ENCODE assay signal across 9 cellular contexts in genomic region chr1:7954683-7955082, GRCh38. TPM values are rescaled to one million over a fixed set of nuclear protein-coding genes. Genes with fewer than 3 reads are reported as not detected.
DNase-seq lines count a peak whose midpoint lies in the region; ATAC-seq, FAIRE-seq and TF ChIP-seq lines count a peak whose summit lies in the region.
"Had no signal": no experiment of that assay in that cellular context is flagged by ENCODE, and none has a peak within 500 bp of the region (broad histone marks: within the 10 kb centered on the region; RNA-seq: fewer than 3 reads in every experiment).

No MANE protein-coding gene starts in this region.

- H3K4me1 Mint-ChIP-seq in activated naive CD8-positive, alpha-beta T cell treated with anti-CD3 and anti-CD28 coated beads, Interleukin-2, amount 10 ng/mL, durations not matched to agents 7 days and 5 days, result peaks cover 30% of the 10 kb centered on the region
- H3K4me1 Mint-ChIP-seq in neural progenitor cell, result no peaks in the 10 kb centered on the region

- in situ Hi-C loops in HepG2 (cut with HindIII; ENCODE audit: extremely low pct_ligation_motif_present, low pct_unique_long_range_greater_than_20kb), result no loop called here

- H3K4me1 ChIP-seq in heart left ventricle (peaks cover 0 to 11% (median 4%) of the 10 kb centered on the region in 12 donors), HepG2 (ENCODE audit: insufficient read depth, low read length) (peaks cover 8% of the 10 kb centered on the region; the same call in 1 of the 2 replicates), urinary bladder (ENCODE audit: insufficient read depth) (no peaks in the 10 kb centered on the region), neural progenitor cell (no peaks in the 10 kb centered on the region)

- H3K27me3 ChIP-seq in heart left ventricle (no peaks in the 10 kb centered on the region), HepG2 (ENCODE audit: control insufficient read depth in 1 of 2, insufficient read depth in 2 of 2, low read length in 2 of 2) (peaks cover 0 to 7% of the 10 kb centered on the region in 2 experiments; a peak in 1 of 5 replicates), neural progenitor cell (no peaks in the 10 kb centered on the region)

- TF ChIP-seq CTCF in heart left ventricle (IDR thresholded peaks at IDR 0.05) (no peak), HepG2 (CRISPR knock-in tag; IDR thresholded peaks at IDR 0.05) (no peak), neural progenitor cell (IDR thresholded peaks at IDR 0.05) (no peak)

- WGBS in heart left ventricle, 4 donors, result 68 to 76% (median 72%) methylated on average over 7 of the region's 7 CpGs
- 58% methylated on average over 7 of the region's 7 CpGs for WGBS in HepG2 (ENCODE audit: low lambda C conversion rate)
- 69% methylated on average over 7 of the region's 7 CpGs for WGBS in urinary bladder

- H3K79me2 ChIP-seq in HepG2 (ENCODE audit: insufficient read depth, low read length), result no peaks in the 10 kb centered on the region
- no peaks in the 10 kb centered on the region for H3K79me2 ChIP-seq in neural progenitor cell (ENCODE audit: low read depth)

- H3K27ac Mint-ChIP-seq in activated naive CD8-positive, alpha-beta T cell treated with anti-CD3 and anti-CD28 coated beads, Interleukin-2, amount 10 ng/mL, durations not matched to agents 7 days and 5 days, result peak overlapping the region; percentile 98
- H3K27ac Mint-ChIP-seq in neural progenitor cell, result no peak overlapping the region

- BruUV-seq in HepG2 (replicated peaks; lab: Mats Ljungman, UMichigan), result TSS peak; percentile 96

- peak overlapping the region; percentile 27 to 87 (median 66) for H3K4me3 ChIP-seq in heart left ventricle
- H3K4me3 ChIP-seq in HepG2 (replicated peaks in 1 of 3; ENCODE audit: insufficient read depth in 1 of 3, low read depth in 2 of 3, low read length in 3 of 3), result peak overlapping the region; percentile 65 to 75 (median 73)
- peak overlapping the region; percentile 51 for H3K4me3 ChIP-seq in urinary bladder (ENCODE audit: low read depth, low read length)
- no peak overlapping the region for H3K4me3 ChIP-seq in neural progenitor cell

- TF ChIP-seq POLR2A in heart left ventricle (IDR thresholded peaks at IDR 0.05), result no peak
- TF ChIP-seq POLR2A in HepG2 (IDR thresholded peaks at IDR 0.05; ENCODE audit: insufficient read depth in 1 of 2, low read depth in 2 of 2, low read length in 2 of 2), result no peak

- ATAC-seq in heart left ventricle (no peak), Right ventricle myocardium inferior (no peak), HepG2 (no peak), GM21786 (IDR thresholded peaks at IDR 0.05; ENCODE audit: unreplicated experiment) (no peak)
- ATAC-seq in activated naive CD8-positive, alpha-beta T cell treated with anti-CD3 and anti-CD28 coated beads, Interleukin-2, amount 10 ng/mL, durations not matched to agents 7 days and 5 days (ENCODE audit: low read depth), result no peak

- FAIRE-seq in HepG2 (lab: Jason Lieb, UNC), result no peak

- DNase-seq in heart left ventricle (no peak), Right ventricle myocardium inferior (ENCODE audit: missing footprints) (no peak), HepG2 (ENCODE audit: low spot score) (no peak), cortex of kidney (lab: John Stamatoyannopoulos, UW) (no peak), neural progenitor cell (ENCODE audit: low spot score) (no peak)
- no peak for DNase-seq in activated naive CD8-positive, alpha-beta T cell treated with anti-CD3 and anti-CD28 coated beads, Interleukin-2, amount 10 ng/mL, durations not matched to agents 7 days and 5 days

- no peaks in the 10 kb centered on the region for H3K36me3 Mint-ChIP-seq in activated naive CD8-positive, alpha-beta T cell treated with anti-CD3 and anti-CD28 coated beads, Interleukin-2, amount 10 ng/mL, durations not matched to agents 7 days and 5 days
- peaks cover 2% of the 10 kb centered on the region for H3K36me3 Mint-ChIP-seq in neural progenitor cell

- H3K9me3 ChIP-seq in heart left ventricle (no peaks in the 10 kb centered on the region), HepG2 (ENCODE audit: low read length) (no peaks in the 10 kb centered on the region), neural progenitor cell (ENCODE audit: low read depth) (no peaks in the 10 kb centered on the region)

- TF ChIP-seq EP300 in HepG2 (IDR thresholded peaks at IDR 0.05; ENCODE audit: low read depth in 2 of 2, low read length in 2 of 2) (no peak), HepG2 (CRISPR knock-in tag; IDR thresholded peaks at IDR 0.05; ENCODE audit: borderline replicate concordance) (no peak)

- no peaks in the 10 kb centered on the region for H3K27me3 Mint-ChIP-seq in activated naive CD8-positive, alpha-beta T cell treated with anti-CD3 and anti-CD28 coated beads, Interleukin-2, amount 10 ng/mL, durations not matched to agents 7 days and 5 days
- peaks cover 7% of the 10 kb centered on the region for H3K27me3 Mint-ChIP-seq in neural progenitor cell (ENCODE audit: insufficient read depth, low read depth)

- no peak overlapping the region for H2AFZ ChIP-seq in HepG2 (ENCODE audit: low read length)
- H2AFZ ChIP-seq in neural progenitor cell (replicated peaks), result no peak overlapping the region

- H3K4me3 Mint-ChIP-seq in activated naive CD8-positive, alpha-beta T cell treated with anti-CD3 and anti-CD28 coated beads, Interleukin-2, amount 10 ng/mL, durations not matched to agents 7 days and 5 days, result peak overlapping the region; percentile 92
- H3K4me3 Mint-ChIP-seq in neural progenitor cell, result no peak overlapping the region

- no peak for TF ChIP-seq RAD21 in HepG2 (CRISPR knock-in tag; IDR thresholded peaks at IDR 0.05)

- H3K9me3 Mint-ChIP-seq in activated naive CD8-positive, alpha-beta T cell treated with anti-CD3 and anti-CD28 coated beads, Interleukin-2, amount 10 ng/mL, durations not matched to agents 7 days and 5 days, result no peaks in the 10 kb centered on the region
- peaks cover 7% of the 10 kb centered on the region for H3K9me3 Mint-ChIP-seq in neural progenitor cell

- no peaks in the 10 kb centered on the region for H3K36me3 ChIP-seq in heart left ventricle
- no peaks in the 10 kb centered on the region for H3K36me3 ChIP-seq in HepG2 (replicated peaks in 1 of 2; ENCODE audit: control insufficient read depth in 1 of 2, insufficient read depth in 2 of 2, low read length in 2 of 2)
- H3K36me3 ChIP-seq in urinary bladder (ENCODE audit: insufficient read depth), result no peaks in the 10 kb centered on the region
- H3K36me3 ChIP-seq in neural progenitor cell, result no peaks in the 10 kb centered on the region

- peak overlapping the region; percentile 73 for H3K4me2 ChIP-seq in HepG2 (ENCODE audit: low read depth, low read length)
- no peak overlapping the region for H3K4me2 ChIP-seq in neural progenitor cell

- H4K20me1 ChIP-seq in HepG2 (ENCODE audit: insufficient read depth, low read length) (no peaks in the 10 kb centered on the region), neural progenitor cell (ENCODE audit: low read depth) (no peaks in the 10 kb centered on the region)

- peak overlapping the region; percentile 79 for H3K9ac ChIP-seq in HepG2 (ENCODE audit: insufficient read depth, low read depth, low read length)
- no peak overlapping the region for H3K9ac ChIP-seq in neural progenitor cell

- H3K27ac ChIP-seq in heart left ventricle (peak overlapping the region; percentile 81 to 96 (median 92)), HepG2 (ENCODE audit: extremely low read length, insufficient read depth, low read length) (peak overlapping the region; percentile 71), urinary bladder (ENCODE audit: low read depth) (no peak overlapping the region), neural progenitor cell (no peak overlapping the region)

- no peaks in the 10 kb centered on the region for H3F3A ChIP-seq in neural progenitor cell (ENCODE audit: low read depth)

- POLR2A ChIA-PET in activated naive CD8-positive, alpha-beta T cell treated with anti-CD3 and anti-CD28 coated beads, Interleukin-2, amount 10 ng/mL, durations not matched to agents 7 days and 5 days (lab: Charles Lee), result no interaction called here
- POLR2A ChIA-PET in HepG2 (lab: Yijun Ruan, JAX), result no interaction called here

- intact Hi-C loops in heart left ventricle (cut with DNase I), result no loop called here
- intact Hi-C loops in Right ventricle myocardium inferior (cut with DNase I), result no loop called here
- intact Hi-C loops in HepG2 (cut with micrococcal nuclease; ENCODE audit: unreplicated experiment), result no loop called here

- CTCF ChIA-PET in HepG2 (lab: Yijun Ruan, JAX; ENCODE audit: low intra/inter-chr PET ratio, low total read pairs), result no interaction called here

RNA-seq across cellular contexts. Expression of gene PARK7, which starts 6.8 kb away (rescaled TPM):
- total RNA-seq in heart left ventricle, result 100 to 1,000 TPM; 275 to 406 (median 345) TPM
- polyA plus RNA-seq in heart left ventricle, result 100 to 1,000 TPM; 342 to 550 TPM
- 372 TPM for total RNA-seq in Right ventricle myocardium inferior
- total RNA-seq in activated naive CD8-positive, alpha-beta T cell treated with anti-CD3 and anti-CD28 coated beads, Interleukin-2, amount 10 ng/mL, durations not matched to agents 7 days and 5 days, result 100 to 1,000 TPM; 209 to 230 TPM
- total RNA-seq in HepG2 (2016; rRNA removed; fragmentation: Illumina TruSeq; extraction: Trizol), result 296 and 409 TPM in 2 replicates
- total RNA-seq in HepG2 (2016; cell fraction: cytosol; rRNA removed; fragmentation: Illumina TruSeq; extraction: Trizol; ENCODE audit: low read depth), result 134 and 137 TPM in 2 replicates
- total RNA-seq in HepG2 (2016; cell fraction: insoluble cytoplasmic fraction; rRNA removed; fragmentation: Illumina TruSeq; extraction: Trizol), result 293 and 390 TPM in 2 replicates
- total RNA-seq in HepG2 (2016; cell fraction: membrane; rRNA removed; fragmentation: Illumina TruSeq; extraction: Trizol), result 183 and 197 TPM in 2 replicates
- total RNA-seq in HepG2 (2016; cell fraction: nucleus; rRNA removed; fragmentation: Illumina TruSeq; extraction: Trizol), result 97.3 and 108 TPM in 2 replicates
- 160 and 212 TPM in 2 replicates for polyA plus RNA-seq in HepG2 (2011; rRNA removed)
- polyA plus RNA-seq in HepG2 (2011; cell fraction: cytosol; rRNA removed), result 157 and 186 TPM in 2 replicates
- polyA plus RNA-seq in HepG2 (2011; cell fraction: nucleus; rRNA removed), result 39.0 and 44.4 TPM in 2 replicates
- polyA plus RNA-seq in HepG2 (2012), result 232 and 305 TPM in 2 replicates
- 218 and 228 TPM in 2 replicates for polyA plus RNA-seq in HepG2 (2016; cell fraction: cytosol; fragmentation: Illumina TruSeq; extraction: Trizol; ENCODE audit: low read depth)
- 522 and 557 TPM in 2 replicates for polyA plus RNA-seq in HepG2 (2016; cell fraction: insoluble cytoplasmic fraction; fragmentation: Illumina TruSeq; extraction: Trizol; ENCODE audit: low read depth)
- polyA plus RNA-seq in HepG2 (2016; cell fraction: membrane; fragmentation: Illumina TruSeq; extraction: Trizol; ENCODE audit: low read depth), result 199 and 221 TPM in 2 replicates
- polyA plus RNA-seq in HepG2 (2016; cell fraction: nucleus; fragmentation: Illumina TruSeq; extraction: Trizol; ENCODE audit: insufficient read depth, low read depth), result 223 and 234 TPM in 2 replicates
- polyA minus RNA-seq in HepG2 (2011; rRNA and poly(A)+ RNA removed; ENCODE audit: low replicate concordance), result 24.0 and 53.8 TPM in 2 replicates
- polyA minus RNA-seq in HepG2 (2011; cell fraction: cytosol; rRNA and poly(A)+ RNA removed), result 52.3 and 53.9 TPM in 2 replicates
- polyA minus RNA-seq in HepG2 (2011; cell fraction: nucleus; rRNA and poly(A)+ RNA removed), result 28.7 and 42.4 TPM in 2 replicates
- 132 TPM for total RNA-seq in urinary bladder
- polyA plus RNA-seq in urinary bladder, result 297 TPM
- total RNA-seq in neural progenitor cell (ENCODE audit: low replicate concordance), result 193 and 214 TPM in 2 replicates

RNA-seq across cellular contexts. Expression of gene TNFRSF9, which starts 14.0 kb away (rescaled TPM):
- total RNA-seq in heart left ventricle (1 to 10 TPM in 1 of 9 donors, under 1 TPM in 2, not detected in 6; 0.05 to 1.9 (median 0.68) TPM), Right ventricle myocardium inferior (not detected), HepG2 (2016; rRNA removed; fragmentation: Illumina TruSeq; extraction: Trizol) (0.07 TPM in 2 replicates), urinary bladder (0.16 TPM), neural progenitor cell (ENCODE audit: low replicate concordance) (not detected in 2 replicates)
- polyA plus RNA-seq in heart left ventricle (under 1 TPM in 1 of 2 donors, not detected in 1; 0.04 TPM), HepG2 (2011; rRNA removed) (not detected in 2 replicates), urinary bladder (not detected)
- 1 to 10 TPM; 2.7 to 3.2 TPM for total RNA-seq in activated naive CD8-positive, alpha-beta T cell treated with anti-CD3 and anti-CD28 coated beads, Interleukin-2, amount 10 ng/mL, durations not matched to agents 7 days and 5 days
- not detected in 2 replicates for total RNA-seq in HepG2 (2016; cell fraction: cytosol; rRNA removed; fragmentation: Illumina TruSeq; extraction: Trizol; ENCODE audit: low read depth)
- 0.11 and 0.12 TPM in 2 replicates for total RNA-seq in HepG2 (2016; cell fraction: insoluble cytoplasmic fraction; rRNA removed; fragmentation: Illumina TruSeq; extraction: Trizol)
- 0.03 and 0.15 TPM in 2 replicates for total RNA-seq in HepG2 (2016; cell fraction: membrane; rRNA removed; fragmentation: Illumina TruSeq; extraction: Trizol)
- not detected in 2 replicates for total RNA-seq in HepG2 (2016; cell fraction: nucleus; rRNA removed; fragmentation: Illumina TruSeq; extraction: Trizol)
- 0.03 TPM in 1 of 2 replicates, not detected in the other for polyA plus RNA-seq in HepG2 (2011; cell fraction: cytosol; rRNA removed)
- polyA plus RNA-seq in HepG2 (2011; cell fraction: nucleus; rRNA removed), result not detected in 2 replicates
- polyA plus RNA-seq in HepG2 (2012), result not detected in 2 replicates
- polyA plus RNA-seq in HepG2 (2016; cell fraction: cytosol; fragmentation: Illumina TruSeq; extraction: Trizol; ENCODE audit: low read depth), result not detected in 2 replicates
- 0.16 TPM in 1 of 2 replicates, not detected in the other for polyA plus RNA-seq in HepG2 (2016; cell fraction: insoluble cytoplasmic fraction; fragmentation: Illumina TruSeq; extraction: Trizol; ENCODE audit: low read depth)
- 0.05 TPM in 1 of 2 replicates, not detected in the other for polyA plus RNA-seq in HepG2 (2016; cell fraction: membrane; fragmentation: Illumina TruSeq; extraction: Trizol; ENCODE audit: low read depth)
- 0.07 TPM in 1 of 2 replicates, not detected in the other for polyA plus RNA-seq in HepG2 (2016; cell fraction: nucleus; fragmentation: Illumina TruSeq; extraction: Trizol; ENCODE audit: insufficient read depth, low read depth)
- polyA minus RNA-seq in HepG2 (2011; rRNA and poly(A)+ RNA removed; ENCODE audit: low replicate concordance), result 1.3 TPM in 1 of 2 replicates, not detected in the other
- polyA minus RNA-seq in HepG2 (2011; cell fraction: cytosol; rRNA and poly(A)+ RNA removed), result not detected in 2 replicates
- polyA minus RNA-seq in HepG2 (2011; cell fraction: nucleus; rRNA and poly(A)+ RNA removed), result not detected in 2 replicates
- polyA plus RNA-seq: neural cell had no signal

Comparison
In these comparisons a context has a peak if more than half of its experiments do, and no peak if none do; other contexts are left out.
1. H3K27ac ChIP-seq: peak in heart left ventricle (12 of 12) and HepG2 (single experiment); none in urinary bladder (single experiment) and neural progenitor cell (single experiment).